1 cellular context compared by ENCODE assay signal in the genomic region with DNA sequence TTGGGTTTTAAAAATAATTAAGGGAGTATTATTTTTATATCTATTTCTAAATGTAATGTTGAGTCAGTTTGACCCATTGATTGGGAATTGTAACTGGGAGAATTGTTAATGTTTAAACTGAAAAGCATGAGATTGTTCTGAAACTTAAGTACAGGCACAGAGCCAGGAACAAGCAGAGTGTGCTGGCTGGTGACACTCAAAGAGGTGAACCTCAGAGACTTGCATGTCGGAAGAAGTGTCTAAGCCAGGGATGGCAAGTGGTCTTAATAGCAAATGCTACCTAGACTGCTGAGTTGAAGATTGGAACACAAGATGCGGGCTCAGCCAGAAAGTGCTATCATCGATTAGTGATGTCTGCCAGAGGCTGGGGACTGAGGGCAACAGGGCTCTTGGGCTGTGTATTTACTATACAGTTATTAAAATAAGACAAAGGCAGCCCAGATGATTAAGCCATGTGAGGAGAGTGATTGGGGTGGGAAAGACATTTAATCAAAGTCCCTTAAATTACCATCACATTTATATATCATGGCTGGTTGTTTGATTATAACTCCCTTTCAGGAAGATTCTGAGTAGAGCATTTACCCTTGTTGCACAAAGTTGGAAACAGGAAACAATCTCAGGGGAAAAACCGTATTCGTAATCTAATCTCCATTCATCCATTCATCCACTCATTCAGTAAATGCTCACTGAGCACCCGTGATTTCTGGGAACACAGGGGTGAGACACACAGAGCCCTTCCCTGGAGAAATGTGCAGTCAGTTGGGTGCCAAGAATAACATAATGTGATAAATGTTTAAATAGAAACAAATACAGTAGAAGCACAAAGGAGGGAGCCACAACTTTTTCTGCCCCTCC.
A peak's percentile ranks its signal among the peaks of the same experiment; 100 is the strongest.
TF ChIP-seq lines count a peak whose summit lies in the region.

No MANE protein-coding gene starts in this region.

TF ChIP-seq in liver, 16 proteins besides CTCF, POLR2A, EP300 and RAD21 (continued from another document):
- TF ChIP-seq ZBTB33 (IDR thresholded peaks at IDR 0.05) (peak; percentile 24), FOXA1 (IDR thresholded peaks at IDR 0.05) (no peak), REST (IDR thresholded peaks at IDR 0.05) (no peak), HNF4A (conservative IDR thresholded peaks at IDR 0.05) (peak; percentile 40 to 57)
